Comparison of ENCODE assay signal across 21 cellular contexts in the genomic region with DNA sequence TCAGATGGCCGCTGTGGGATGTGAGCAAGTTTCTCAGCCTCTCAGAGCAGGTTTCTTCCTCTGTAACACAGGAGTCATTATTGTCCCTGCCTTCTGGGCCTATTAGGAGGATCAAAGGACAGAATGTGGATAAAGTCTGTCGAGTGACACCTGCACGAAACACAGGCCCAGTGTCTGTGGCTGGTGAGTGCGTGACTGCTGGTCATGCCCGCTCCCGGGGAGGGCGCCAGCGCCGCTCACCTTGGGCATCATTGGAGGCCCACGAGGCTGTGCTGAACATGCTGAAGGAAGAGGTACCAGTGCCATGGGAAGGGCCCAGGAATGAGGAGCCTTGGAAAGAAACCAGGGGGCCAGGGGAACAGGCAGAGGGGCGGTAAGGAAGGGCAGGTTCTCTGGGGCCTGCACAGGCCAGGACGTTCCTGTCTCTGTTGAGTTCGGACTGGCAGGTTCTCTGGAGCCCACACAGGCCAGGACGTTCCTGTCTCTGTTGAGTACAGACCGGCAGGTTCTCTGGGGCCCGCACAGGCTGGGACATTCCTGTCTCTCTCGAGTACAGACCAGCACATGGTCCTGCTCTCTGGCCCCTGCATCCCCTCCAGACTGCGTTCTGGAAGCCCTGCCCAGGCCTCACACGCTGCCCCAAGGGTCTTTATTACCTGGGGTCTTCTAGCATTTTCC. TPM values are rescaled to one million over a fixed set of nuclear protein-coding genes. Genes with fewer than 3 reads are reported as not detected.
DNase-seq lines count a peak whose midpoint lies in the region; ATAC-seq and TF ChIP-seq lines count a peak whose summit lies in the region.
"Had no signal": no experiment of that assay in that cellular context is flagged by ENCODE, and none has a peak within 500 bp of the region (broad histone marks: within the 10 kb centered on the region; RNA-seq: fewer than 3 reads in every experiment).

No MANE protein-coding gene starts in this region.

- H4K20me1 ChIP-seq in BLaER1 treated with 17β-estradiol and CSF1 and Interleukin-3, amounts not matched to agents 10 nM and 100 nM: peaks cover 57 to 93% (median 86%) of the 10 kb centered on the region in 11 experiments
- peaks cover 75% of the 10 kb centered on the region for H4K20me1 ChIP-seq in osteoblast (ENCODE audit: insufficient read depth, low read length)

- H3K36me3 ChIP-seq in BLaER1 treated with 17β-estradiol and CSF1 and Interleukin-3, amounts not matched to agents 10 nM and 100 nM: peaks cover 0 to 6% (median 0%) of the 10 kb centered on the region in 11 experiments; a peak in 1 of 22 replicates
- H3K36me3 ChIP-seq in WERI-Rb-1: peaks cover 3% of the 10 kb centered on the region; the same call in 1 of the 2 replicates
- no peaks in the 10 kb centered on the region for H3K36me3 ChIP-seq in osteoblast (ENCODE audit: insufficient read depth, low read length)

- TF ChIP-seq CTCF in WERI-Rb-1 (IDR thresholded peaks at IDR 0.05; ENCODE audit: low read depth, low read length) (no peak), glutamatergic neuron (IDR thresholded peaks at IDR 0.05; ENCODE audit: partially characterized antibody, unreplicated experiment) (no peak), osteocyte (IDR thresholded peaks at IDR 0.05) (no peak), osteoblast (IDR thresholded peaks at IDR 0.05; ENCODE audit: extremely low read depth, low read depth, low read length) (no peak)

- peaks cover 31% of the 10 kb centered on the region for H3K27me3 Mint-ChIP-seq in glutamatergic neuron (ENCODE audit: unreplicated experiment)
- no peaks in the 10 kb centered on the region for H3K27me3 Mint-ChIP-seq in osteocyte (ENCODE audit: unreplicated experiment)
- H3K27me3 Mint-ChIP-seq: CD4-positive, CD25-positive, alpha-beta regulatory T cell had no signal

- peak overlapping the region; percentile 84 for H3K4me3 Mint-ChIP-seq in glutamatergic neuron (ENCODE audit: unreplicated experiment)
- no peak overlapping the region for H3K4me3 Mint-ChIP-seq in osteocyte (ENCODE audit: unreplicated experiment)
- H3K4me3 Mint-ChIP-seq: CD4-positive, CD25-positive, alpha-beta regulatory T cell; GM23338; HFFc6 had no signal

- H3K9me3 ChIP-seq in BLaER1 treated with 17β-estradiol and CSF1 and Interleukin-3, amounts not matched to agents 10 nM and 100 nM (replicated peaks in 1 of 11): no peaks in the 10 kb centered on the region
- H3K9me3 ChIP-seq in WERI-Rb-1 (ENCODE audit: severe bottlenecking) (no peaks in the 10 kb centered on the region), osteoblast (ENCODE audit: low read depth, low read length) (no peaks in the 10 kb centered on the region)
- H3K9me3 ChIP-seq: A549 had no signal

- peak overlapping the region in 10 of 11 experiments; percentile 1 to 83 (median 64); a peak in 18 of 22 replicates for H3K4me2 ChIP-seq in BLaER1 treated with 17β-estradiol and CSF1 and Interleukin-3, amounts not matched to agents 10 nM and 100 nM
- no peak overlapping the region for H3K4me2 ChIP-seq in osteoblast (ENCODE audit: insufficient read depth, low read length)
- H3K4me2 ChIP-seq: A549, GM23338 had no signal

- no peak overlapping the region for H2AFZ ChIP-seq in osteoblast (ENCODE audit: low read length)
- H2AFZ ChIP-seq: GM23338 had no signal

- no peak for ATAC-seq in GM18873 (IDR thresholded peaks at IDR 0.05; ENCODE audit: low FRiP score, unreplicated experiment)
- ATAC-seq: GM12878 had no signal

- peaks cover 27 to 98% (median 89%) of the 10 kb centered on the region in 10 experiments for H3K4me1 ChIP-seq in BLaER1 treated with 17β-estradiol and CSF1 and Interleukin-3, amounts not matched to agents 10 nM and 100 nM
- H3K4me1 ChIP-seq in osteoblast (ENCODE audit: insufficient read depth, low read length): peaks cover 9% of the 10 kb centered on the region
- H3K4me1 ChIP-seq: A549 had no signal

- H3K27me3 ChIP-seq in BLaER1 treated with 17β-estradiol and CSF1 and Interleukin-3, amounts not matched to agents 10 nM and 100 nM: peaks cover 0 to 37% (median 0%) of the 10 kb centered on the region in 11 experiments; a peak in 6 of 22 replicates
- H3K27me3 ChIP-seq in WERI-Rb-1 (ENCODE audit: insufficient read depth, low read depth, severe bottlenecking) (no peaks in the 10 kb centered on the region), osteoblast (ENCODE audit: insufficient read depth, low read length) (no peaks in the 10 kb centered on the region)

- no peak for DNase-seq in WERI-Rb-1
- DNase-seq in glutamatergic neuron: no peak
- no peak for DNase-seq in osteocyte (ENCODE audit: extremely low spot score, unreplicated experiment)
- DNase-seq in iPS-NIHi11 (ENCODE audit: low spot score): no peak
- DNase-seq in osteoblast (ENCODE audit: insufficient read length, low spot score, missing footprints): no peak
- DNase-seq in midbrain (lab: John Stamatoyannopoulos, UW): no peak
- DNase-seq: CD4-positive, CD25-positive, alpha-beta regulatory T cell; DMS79; HFFc6; KBM-7; NCI-H1048; NCI-H146; NCI-H2107; NCI-H226; NCI-H526; SHP77 treated with DMSO at 0.1 percent for 48 hours had no signal

- H3K4me1 Mint-ChIP-seq in glutamatergic neuron (ENCODE audit: low read depth, unreplicated experiment) (peaks cover 56% of the 10 kb centered on the region), osteocyte (ENCODE audit: unreplicated experiment) (peaks cover 43% of the 10 kb centered on the region)

- H3K27ac ChIP-seq in BLaER1 treated with 17β-estradiol and CSF1 and Interleukin-3, amounts not matched to agents 10 nM and 100 nM: peak overlapping the region in 4 of 11 experiments; percentile 11 to 47 (median 36); a peak in 6 of 22 replicates
- H3K27ac ChIP-seq in WERI-Rb-1 (peak overlapping the region; percentile 81), osteoblast (ENCODE audit: low read depth, low read length) (no peak overlapping the region)
- H3K27ac ChIP-seq: A549 had no signal

- peaks cover 71% of the 10 kb centered on the region for H3K79me2 ChIP-seq in osteoblast (ENCODE audit: insufficient read depth, low read length)

- peaks cover 42% of the 10 kb centered on the region for H3K9me3 Mint-ChIP-seq in glutamatergic neuron (ENCODE audit: unreplicated experiment)
- H3K9me3 Mint-ChIP-seq in osteocyte (ENCODE audit: unreplicated experiment): no peaks in the 10 kb centered on the region
- H3K9me3 Mint-ChIP-seq: CD4-positive, CD25-positive, alpha-beta regulatory T cell; GM23338; HFFc6 had no signal

- peak overlapping the region in 3 of 11 experiments; percentile 37 to 63 (median 38); a peak in 7 of 22 replicates for H3K9ac ChIP-seq in BLaER1 treated with 17β-estradiol and CSF1 and Interleukin-3, amounts not matched to agents 10 nM and 100 nM

- H3K4me3 ChIP-seq in BLaER1 treated with 17β-estradiol and CSF1 and Interleukin-3, amounts not matched to agents 10 nM and 100 nM: no peak overlapping the region
- H3K4me3 ChIP-seq in WERI-Rb-1 (ENCODE audit: low read depth, low read length) (no peak overlapping the region), osteoblast (ENCODE audit: insufficient read depth, low read length) (no peak overlapping the region)
- H3K4me3 ChIP-seq: A549, GM12878, GM23338 had no signal

- H3K36me3 Mint-ChIP-seq in glutamatergic neuron (ENCODE audit: unreplicated experiment): no peaks in the 10 kb centered on the region
- H3K36me3 Mint-ChIP-seq in osteocyte (ENCODE audit: unreplicated experiment): peaks cover 6% of the 10 kb centered on the region

- peak overlapping the region; percentile 97 for H3K27ac Mint-ChIP-seq in glutamatergic neuron (ENCODE audit: unreplicated experiment)
- peak overlapping the region; percentile 19 for H3K27ac Mint-ChIP-seq in osteocyte (ENCODE audit: unreplicated experiment)
- H3K27ac Mint-ChIP-seq: CD4-positive, CD25-positive, alpha-beta regulatory T cell; GM23338; HFFc6 had no signal

RNA-seq across cellular contexts. Expression of a gene that starts 18.4 kb away (rescaled TPM):
- total RNA-seq in glutamatergic neuron (ENCODE audit: unreplicated experiment): 473 TPM
- 57.3 and 64.1 TPM in 2 replicates for total RNA-seq in osteocyte
- total RNA-seq in osteoblast: 49.6 and 55.7 TPM in 2 replicates
